8 cellular contexts compared by ENCODE assay signal in the genomic region with DNA sequence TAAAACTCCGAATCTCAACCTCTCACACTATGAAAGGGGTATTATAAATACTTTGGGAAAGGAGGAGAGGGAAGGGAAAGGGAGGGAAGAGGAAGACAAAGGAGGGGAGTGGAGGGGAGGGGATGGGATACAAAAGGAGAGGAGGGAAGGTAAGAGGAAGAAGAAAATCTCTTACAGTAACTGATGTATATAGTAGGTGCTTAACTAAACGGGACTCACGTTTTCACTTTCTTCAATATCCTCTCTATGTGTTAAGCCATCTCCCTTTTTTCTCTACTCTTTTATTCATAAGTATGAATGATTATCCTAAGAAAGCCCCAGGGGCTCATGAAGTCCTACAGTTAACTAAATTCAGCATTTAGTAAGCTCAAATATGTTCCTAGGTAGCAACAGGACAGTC.
"Had no signal": no experiment of that assay in that cellular context is flagged by ENCODE, and none has a peak within 500 bp of the region (broad histone marks: within the 10 kb centered on the region; RNA-seq: fewer than 3 reads in every experiment).

No MANE protein-coding gene starts in this region.

- FAIRE-seq: G401.6, GM12878, GM12891, GM12892, GM18507, GM19239 had no signal

- H3K4me3 ChIP-seq: GM12878 had no signal

- DNase-seq: GDM1, GF-D8 had no signal

- ATAC-seq: GM12878 had no signal
